11 cellular contexts compared by ENCODE assay signal in genomic region chr3:52036222-52036694, GRCh38. TPM values are rescaled to one million over a fixed set of nuclear protein-coding genes. Genes with fewer than 3 reads are reported as not detected.
A peak's percentile ranks its signal among the peaks of the same experiment; 100 is the strongest.
DNase-seq lines count a peak whose midpoint lies in the region; ATAC-seq, FAIRE-seq and TF ChIP-seq lines count a peak whose summit lies in the region.
"Had no signal": no experiment of that assay in that cellular context is flagged by ENCODE, and none has a peak within 500 bp of the region (broad histone marks: within the 10 kb centered on the region; RNA-seq: fewer than 3 reads in every experiment).

No MANE protein-coding gene starts in this region.

- no peak for FAIRE-seq in frontal cortex (lab: Jason Lieb, UNC)
- FAIRE-seq: K562 had no signal

- H3K27ac Mint-ChIP-seq in memory B cell = no peak overlapping the region
- H3K27ac Mint-ChIP-seq in activated T-cell treated with anti-CD3 and anti-CD28 coated beads, Interleukin-2, amount 50 U/mL, for 24 hours = no peak overlapping the region
- H3K27ac Mint-ChIP-seq: type B pancreatic cell had no signal

- H3K4me3 Mint-ChIP-seq in memory B cell = no peak overlapping the region
- no peak overlapping the region for H3K4me3 Mint-ChIP-seq in activated T-cell treated with anti-CD3 and anti-CD28 coated beads, Interleukin-2, amount 50 U/mL, for 24 hours
- H3K4me3 Mint-ChIP-seq: type B pancreatic cell had no signal

- peaks cover 2% of the 10 kb centered on the region for H3K4me1 Mint-ChIP-seq in memory B cell
- no peaks in the 10 kb centered on the region for H3K4me1 Mint-ChIP-seq in activated T-cell treated with anti-CD3 and anti-CD28 coated beads, Interleukin-2, amount 50 U/mL, for 24 hours (ENCODE audit: low read depth)

- no peak for TF ChIP-seq CTCF in GM10266 (IDR thresholded peaks at IDR 0.05; ENCODE audit: control insufficient read depth, insufficient read depth, low read depth, missing control alignments)

- H3K9me3 Mint-ChIP-seq in memory B cell = no peaks in the 10 kb centered on the region
- no peaks in the 10 kb centered on the region for H3K9me3 Mint-ChIP-seq in activated T-cell treated with anti-CD3 and anti-CD28 coated beads, Interleukin-2, amount 50 U/mL, for 24 hours
- H3K9me3 Mint-ChIP-seq: type B pancreatic cell had no signal

- no peaks in the 10 kb centered on the region for H3K36me3 Mint-ChIP-seq in memory B cell
- H3K36me3 Mint-ChIP-seq in activated T-cell treated with anti-CD3 and anti-CD28 coated beads, Interleukin-2, amount 50 U/mL, for 24 hours (ENCODE audit: low read depth) = no peaks in the 10 kb centered on the region
- H3K36me3 Mint-ChIP-seq: type B pancreatic cell had no signal

- H3K27me3 Mint-ChIP-seq in memory B cell = no peaks in the 10 kb centered on the region
- H3K27me3 Mint-ChIP-seq in activated T-cell treated with anti-CD3 and anti-CD28 coated beads, Interleukin-2, amount 50 U/mL, for 24 hours = no peaks in the 10 kb centered on the region

- peak; percentile 71 for ATAC-seq in GM18870 (IDR thresholded peaks at IDR 0.05; ENCODE audit: unreplicated experiment)
- ATAC-seq in GM21529 (IDR thresholded peaks at IDR 0.05; ENCODE audit: unreplicated experiment) = peak; percentile 73
- peak; percentile 73 for ATAC-seq in HG03354 (IDR thresholded peaks at IDR 0.05; ENCODE audit: poor library complexity, severe bottlenecking, unreplicated experiment)
- peak; percentile 74 for ATAC-seq in memory B cell (ENCODE audit: low read depth)

- DNase-seq in memory B cell (ENCODE audit: low spot score in 2 of 2) (no peak), frontal cortex (ENCODE audit: low spot score in 2 of 2) (no peak), NOMO-1 treated with DMSO at 0.1 percent for 48 hours (lab: John Stamatoyannopoulos, UW; ENCODE audit: unreplicated experiment) (no peak), GM10266 (ENCODE audit: extremely low spot score) (no peak)
- no peak for DNase-seq in activated T-cell treated with anti-CD3 and anti-CD28 coated beads, Interleukin-2, amount 50 U/mL, for 24 hours
- DNase-seq: activated CD8-positive, alpha-beta memory T cell treated with anti-CD3 and anti-CD28 coated beads, Interleukin-2, amount 50 U/mL, for 48 hours had no signal

RNA-seq across cellular contexts. Expression of gene DUSP7, which starts 20.1 kb away (rescaled TPM):
- total RNA-seq in frontal cortex = 8.6 TPM

RNA-seq across cellular contexts. Expression of gene RPL29, which starts 40.6 kb away (rescaled TPM):
- total RNA-seq in frontal cortex = 852 TPM

RNA-seq across cellular contexts. Expression of gene ACY1, which starts 52.9 kb away (rescaled TPM):
- 3.3 TPM for total RNA-seq in frontal cortex
